In genomic region chr16:14051110-14051729, GRCh38 we compare ENCODE assay signal across 1 cellular context.
TF ChIP-seq lines count a peak whose summit lies in the region.

No MANE protein-coding gene starts in this region.

TF ChIP-seq in A549, 52 proteins besides CTCF, POLR2A, EP300 and RAD21 (continued from another document):
- no peak for TF ChIP-seq ATOH8 (CRISPR knock-in tag; IDR thresholded peaks at IDR 0.05; ENCODE audit: low read depth)
- no peak for TF ChIP-seq GATA3 (IDR thresholded peaks at IDR 0.05; ENCODE audit: borderline replicate concordance)
- no peak for TF ChIP-seq MAZ (IDR thresholded peaks at IDR 0.05; ENCODE audit: borderline replicate concordance, low read depth, low read length)
- no peak for TF ChIP-seq SMC3 (IDR thresholded peaks at IDR 0.05)
- TF ChIP-seq HDAC2 (IDR thresholded peaks at IDR 0.05): no peak
- TF ChIP-seq KDM1A (IDR thresholded peaks at IDR 0.05; ENCODE audit: low read depth): no peak
- TF ChIP-seq CEBPB (IDR thresholded peaks at IDR 0.05): no peak
- no peak for TF ChIP-seq HOXA7 (CRISPR knock-in tag; IDR thresholded peaks at IDR 0.05)
- no peak for TF ChIP-seq MYC (IDR thresholded peaks at IDR 0.05; ENCODE audit: borderline replicate concordance, low read length)
- no peak for TF ChIP-seq NR3C1 (IDR thresholded peaks at IDR 0.05)
